In genomic region chr12:29582677-29583076, GRCh38 we compare ENCODE assay signal across 16 cellular contexts.
DNase-seq lines count a peak whose midpoint lies in the region; ATAC-seq, FAIRE-seq and TF ChIP-seq lines count a peak whose summit lies in the region.
"Had no signal": no experiment of that assay in that cellular context is flagged by ENCODE, and none has a peak within 500 bp of the region (broad histone marks: within the 10 kb centered on the region; RNA-seq: fewer than 3 reads in every experiment).

No MANE protein-coding gene starts in this region.

- H3K27me3 ChIP-seq in ascending aorta (no peaks in the 10 kb centered on the region), pancreas (no peaks in the 10 kb centered on the region), thyroid gland (no peaks in the 10 kb centered on the region)
- H3K27me3 ChIP-seq: tibial nerve had no signal

- 44 to 51% methylated on average over 4 of the region's 4 CpGs for WGBS in pancreas, 2 donors
- WGBS in thyroid gland, 2 donors, result 71 to 74% methylated on average over 4 of the region's 4 CpGs

- H3K27ac ChIP-seq in ascending aorta, result peak overlapping the region; percentile 57 to 58
- H3K27ac ChIP-seq in pancreas, result no peak overlapping the region
- H3K27ac ChIP-seq in thyroid gland, result peak overlapping the region in 2 of 3 donors; percentile 13 to 21
- H3K27ac ChIP-seq: KMS-11 had no signal

- ATAC-seq in left cardiac atrium (peak; percentile 75 to 87), pancreas (peak in 3 of 4 donors; percentile 31 to 81 (median 79)), GM21515 (IDR thresholded peaks at IDR 0.05; ENCODE audit: unreplicated experiment) (no peak), HG02678 (IDR thresholded peaks at IDR 0.05; ENCODE audit: unreplicated experiment) (no peak)

- H3K4me3 ChIP-seq in ascending aorta, result peak overlapping the region; percentile 30 to 33
- H3K4me3 ChIP-seq in pancreas, result no peak overlapping the region
- H3K4me3 ChIP-seq in thyroid gland (replicated peaks in 1 of 3), result no peak overlapping the region
- H3K4me3 ChIP-seq: tibial nerve had no signal

- peaks cover 4 to 28% of the 10 kb centered on the region in 2 donors for H3K4me1 ChIP-seq in ascending aorta
- no peaks in the 10 kb centered on the region for H3K4me1 ChIP-seq in pancreas
- H3K4me1 ChIP-seq in thyroid gland, result no peaks in the 10 kb centered on the region

- intact Hi-C loops in ascending aorta (cut with DNase I) (no loop called here), left cardiac atrium (cut with DNase I) (no loop called here), pancreas (cut with DNase I) (no loop called here), thyroid gland (cut with DNase I) (no loop called here)

- H3K36me3 ChIP-seq in ascending aorta (no peaks in the 10 kb centered on the region), pancreas (no peaks in the 10 kb centered on the region), thyroid gland (no peaks in the 10 kb centered on the region)
- H3K36me3 ChIP-seq: tibial nerve had no signal

- no peak for FAIRE-seq in pancreas (lab: Jason Lieb, UNC)

- H3K9me3 ChIP-seq in ascending aorta (no peaks in the 10 kb centered on the region), pancreas (no peaks in the 10 kb centered on the region), thyroid gland (no peaks in the 10 kb centered on the region)
- H3K9me3 ChIP-seq: tibial nerve had no signal

- TF ChIP-seq POLR2A in thyroid gland (IDR thresholded peaks at IDR 0.05), result no peak

- DNase-seq in ascending aorta (ENCODE audit: low spot score in 2 of 2) (no peak), left cardiac atrium (peak; percentile 39), pancreas (peak in 1 of 6 donors; percentile 22), thyroid gland (no peak), AG08396 (ENCODE audit: low spot score) (no peak), Ammon's horn (ENCODE audit: low spot score) (no peak)
- DNase-seq: activated CD4-positive, alpha-beta T cell treated with anti-CD3 and anti-CD28 coated beads, Interleukin-2, amount 10 ng/mL, durations not matched to agents 24 days and 14 days; activated naive CD4-positive, alpha-beta T cell treated with anti-CD3 and anti-CD28 coated beads, Interleukin-2, amount 50 U/mL, for 16 hours; DMS79; immature natural killer cell; SHP77 treated with DMSO at 0.1 percent for 48 hours; stimulated activated CD4-positive, alpha-beta T cell treated with anti-CD3 and anti-CD28 coated beads, Interleukin-1b, Interleukin-23, amount 100 ng/mL, for 48 hours had no signal

- TF ChIP-seq CTCF in ascending aorta (IDR thresholded peaks at IDR 0.05) (no peak), pancreas (IDR thresholded peaks at IDR 0.05) (no peak), thyroid gland (IDR thresholded peaks at IDR 0.05) (no peak)

Comparison
In these comparisons a context has a peak if more than half of its experiments do, and no peak if none do; other contexts are left out.
1. H3K27ac ChIP-seq: peak in ascending aorta (2 of 2) and thyroid gland (2 of 3); none in pancreas (0 of 4).
2. H3K4me3 ChIP-seq: peak in ascending aorta (2 of 2); none in pancreas (0 of 4) and thyroid gland (0 of 3).
3. ATAC-seq: peak in left cardiac atrium (2 of 2) and pancreas (3 of 4); none in GM21515 (single experiment) and HG02678 (single experiment).